In genomic region chr5:89703799-89704198, GRCh38 we compare ENCODE assay signal across 1 cellular context.
TF ChIP-seq lines count a peak whose summit lies in the region.

No MANE protein-coding gene starts in this region.

TF ChIP-seq in H1, 55 proteins besides CTCF, POLR2A, EP300 and RAD21:
- no peak for TF ChIP-seq JUND (IDR thresholded peaks at IDR 0.05; ENCODE audit: low read length)
- TF ChIP-seq TEAD4 (IDR thresholded peaks at IDR 0.05; ENCODE audit: low read depth, low read length) = peak; percentile 100
- no peak for TF ChIP-seq GTF2F1 (IDR thresholded peaks at IDR 0.05; ENCODE audit: borderline replicate concordance, low read depth, low read length)
- no peak for TF ChIP-seq PHF8 (conservative IDR thresholded peaks at IDR 0.05; ENCODE audit: low read depth, low read length)
- TF ChIP-seq, protein P1, sequence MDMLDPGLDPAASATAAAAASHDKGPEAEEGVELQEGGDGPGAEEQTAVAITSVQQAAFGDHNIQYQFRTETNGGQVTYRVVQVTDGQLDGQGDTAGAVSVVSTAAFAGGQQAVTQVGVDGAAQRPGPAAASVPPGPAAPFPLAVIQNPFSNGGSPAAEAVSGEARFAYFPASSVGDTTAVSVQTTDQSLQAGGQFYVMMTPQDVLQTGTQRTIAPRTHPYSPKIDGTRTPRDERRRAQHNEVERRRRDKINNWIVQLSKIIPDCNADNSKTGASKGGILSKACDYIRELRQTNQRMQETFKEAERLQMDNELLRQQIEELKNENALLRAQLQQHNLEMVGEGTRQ (IDR thresholded peaks at IDR 0.05; ENCODE audit: low read length) = no peak
- TF ChIP-seq TAF1 (IDR thresholded peaks at IDR 0.05; ENCODE audit: low read depth, low read length) = no peak
- TF ChIP-seq SRF (IDR thresholded peaks at IDR 0.05; ENCODE audit: low read depth, low read length) = no peak
- TF ChIP-seq CHD1 (IDR thresholded peaks at IDR 0.05; ENCODE audit: low read depth, low read length) = no peak
- peak; percentile 58; the same call in 1 of the 2 replicates for TF ChIP-seq CHD2 (IDR thresholded peaks at IDR 0.05; ENCODE audit: low read length)
- TF ChIP-seq BCL11A (IDR thresholded peaks at IDR 0.05; ENCODE audit: low read depth in 2 of 2, low read length in 2 of 2) = peak; percentile 90 to 93
- no peak for TF ChIP-seq KDM4A (IDR thresholded peaks at IDR 0.05; ENCODE audit: low read depth, low read length, severe bottlenecking)
- no peak for TF ChIP-seq BRCA1 (IDR thresholded peaks at IDR 0.05; ENCODE audit: low read depth, low read length)
- no peak for TF ChIP-seq NRF1 (IDR thresholded peaks at IDR 0.05; ENCODE audit: low read depth, low read length)
- no peak for TF ChIP-seq SIN3A (conservative IDR thresholded peaks at IDR 0.05 in 1 of 2, IDR thresholded peaks at IDR 0.05 in 1 of 2; ENCODE audit: low read depth in 1 of 2, low read length in 2 of 2)
- TF ChIP-seq CHD7 (IDR thresholded peaks at IDR 0.05; ENCODE audit: insufficient replicate concordance, low read length) = peak; percentile 92
- no peak for TF ChIP-seq FOSL1 (IDR thresholded peaks at IDR 0.05; ENCODE audit: insufficient read depth, low read depth, low read length)
- TF ChIP-seq, protein P2, sequence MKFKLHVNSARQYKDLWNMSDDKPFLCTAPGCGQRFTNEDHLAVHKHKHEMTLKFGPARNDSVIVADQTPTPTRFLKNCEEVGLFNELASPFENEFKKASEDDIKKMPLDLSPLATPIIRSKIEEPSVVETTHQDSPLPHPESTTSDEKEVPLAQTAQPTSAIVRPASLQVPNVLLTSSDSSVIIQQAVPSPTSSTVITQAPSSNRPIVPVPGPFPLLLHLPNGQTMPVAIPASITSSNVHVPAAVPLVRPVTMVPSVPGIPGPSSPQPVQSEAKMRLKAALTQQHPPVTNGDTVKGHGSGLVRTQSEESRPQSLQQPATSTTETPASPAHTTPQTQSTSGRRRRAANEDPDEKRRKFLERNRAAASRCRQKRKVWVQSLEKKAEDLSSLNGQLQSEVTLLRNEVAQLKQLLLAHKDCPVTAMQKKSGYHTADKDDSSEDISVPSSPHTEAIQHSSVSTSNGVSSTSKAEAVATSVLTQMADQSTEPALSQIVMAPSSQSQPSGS (IDR thresholded peaks at IDR 0.05; ENCODE audit: low read length) = peak; percentile 80; the same call in 1 of the 2 replicates
- no peak for TF ChIP-seq POLR2AphosphoS5 (IDR thresholded peaks at IDR 0.05; ENCODE audit: low read depth, low read length)
- no peak for TF ChIP-seq CBX8 (IDR thresholded peaks at IDR 0.05; ENCODE audit: borderline replicate concordance, low read depth, low read length)
- TF ChIP-seq KDM5A (IDR thresholded peaks at IDR 0.05; ENCODE audit: low read length) = no peak
- no peak for TF ChIP-seq ATF3 (IDR thresholded peaks at IDR 0.05; ENCODE audit: insufficient read depth, low read depth, low read length)
- TF ChIP-seq YY1 (IDR thresholded peaks at IDR 0.05; ENCODE audit: low read depth, low read length) = no peak
- TF ChIP-seq NANOG (IDR thresholded peaks at IDR 0.05; ENCODE audit: insufficient read depth, low read depth, low read length, poor library complexity, severe bottlenecking) = no peak
- TF ChIP-seq ZNF274 (IDR thresholded peaks at IDR 0.05; ENCODE audit: borderline replicate concordance, extremely low read depth, low read length) = no peak
- no peak for TF ChIP-seq EZH2 (IDR thresholded peaks at IDR 0.05; ENCODE audit: low read depth, low read length, severe bottlenecking)
- TF ChIP-seq TAF7 (optimal IDR thresholded peaks at IDR 0.05; ENCODE audit: borderline replicate concordance, low read depth, low read length) = no peak
- TF ChIP-seq HDAC6 (IDR thresholded peaks at IDR 0.05; ENCODE audit: low read depth, low read length) = no peak
- no peak for TF ChIP-seq EGR1 (IDR thresholded peaks at IDR 0.05; ENCODE audit: borderline replicate concordance, low read depth, low read length)
- no peak for TF ChIP-seq GABPA (IDR thresholded peaks at IDR 0.05; ENCODE audit: borderline replicate concordance, insufficient read depth, low read length)
- no peak for TF ChIP-seq RNF2 (IDR thresholded peaks at IDR 0.05; ENCODE audit: borderline replicate concordance, low read depth, low read length, missing control alignments, poor library complexity, severe bottlenecking)
- TF ChIP-seq SAP30 (IDR thresholded peaks at IDR 0.05; ENCODE audit: insufficient read depth, insufficient replicate concordance, low read length) = no peak
- TF ChIP-seq SP1 (IDR thresholded peaks at IDR 0.05; ENCODE audit: low read depth, low read length) = peak; percentile 98
- TF ChIP-seq TCF12 (IDR thresholded peaks at IDR 0.05; ENCODE audit: low read depth, low read length) = 0 out of 2 replicates have a peak, but pooled peaks have one; percentile 39
- TF ChIP-seq SP2 (IDR thresholded peaks at IDR 0.05; ENCODE audit: low read length) = no peak
- no peak for TF ChIP-seq KDM1A (IDR thresholded peaks at IDR 0.05; ENCODE audit: borderline replicate concordance, low read length)
- no peak for TF ChIP-seq SIRT6 (IDR thresholded peaks at IDR 0.05; ENCODE audit: low read length)
- no peak for TF ChIP-seq RFX5 (IDR thresholded peaks at IDR 0.05; ENCODE audit: borderline replicate concordance, low read depth, low read length)
- TF ChIP-seq, protein P3, sequence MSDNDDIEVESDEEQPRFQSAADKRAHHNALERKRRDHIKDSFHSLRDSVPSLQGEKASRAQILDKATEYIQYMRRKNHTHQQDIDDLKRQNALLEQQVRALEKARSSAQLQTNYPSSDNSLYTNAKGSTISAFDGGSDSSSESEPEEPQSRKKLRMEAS (IDR thresholded peaks at IDR 0.05) = peak; percentile 14; the same call in 1 of the 2 replicates
- 0 out of 2 replicates have a peak, but pooled peaks have one; percentile 15 for TF ChIP-seq TBP (IDR thresholded peaks at IDR 0.05; ENCODE audit: low read depth, low read length)
- TF ChIP-seq BACH1 (IDR thresholded peaks at IDR 0.05; ENCODE audit: low read length) = no peak
- TF ChIP-seq E2F6 (IDR thresholded peaks at IDR 0.05) = no peak
- TF ChIP-seq CEBPB (IDR thresholded peaks at IDR 0.05; ENCODE audit: low read depth, low read length) = no peak; the same call in 1 of the 2 replicates
- TF ChIP-seq SIX5 (IDR thresholded peaks at IDR 0.05; ENCODE audit: low read depth, low read length) = no peak
- TF ChIP-seq SP4 (IDR thresholded peaks at IDR 0.05; ENCODE audit: low read length) = no peak
- TF ChIP-seq CTBP2 (IDR thresholded peaks at IDR 0.05; ENCODE audit: borderline replicate concordance, insufficient read depth, insufficient read length, low read length) = no peak
- TF ChIP-seq HDAC2 (IDR thresholded peaks at IDR 0.05; ENCODE audit: borderline replicate concordance in 1 of 2, low read depth in 2 of 2, low read length in 2 of 2) = peak; percentile 37 to 91; a peak in 3 of 4 replicates
- TF ChIP-seq ASH2L (IDR thresholded peaks at IDR 0.05; ENCODE audit: low read length) = peak; percentile 98
- no peak for TF ChIP-seq CBX5 (IDR thresholded peaks at IDR 0.05; ENCODE audit: low read depth, low read length)
- TF ChIP-seq POU5F1 (IDR thresholded peaks at IDR 0.05; ENCODE audit: low read depth, low read length) = peak; percentile 20; the same call in 1 of the 2 replicates
- no peak for TF ChIP-seq RXRA (IDR thresholded peaks at IDR 0.05; ENCODE audit: insufficient read depth, low read depth, low read length)
- TF ChIP-seq RBBP5 (IDR thresholded peaks at IDR 0.05; ENCODE audit: borderline replicate concordance, low read depth, low read length) = no peak; the same call in none of the 2 replicates
- TF ChIP-seq CREB1 (IDR thresholded peaks at IDR 0.05) = peak; percentile 42; the same call in 1 of the 2 replicates
- TF ChIP-seq SUZ12 (IDR thresholded peaks at IDR 0.05; ENCODE audit: low read length) = no peak
- no peak for TF ChIP-seq JUN (IDR thresholded peaks at IDR 0.05; ENCODE audit: low read depth, low read length)
- TF ChIP-seq MAFK (IDR thresholded peaks at IDR 0.05; ENCODE audit: low read depth, low read length) = no peak
